Comparison of ENCODE assay signal across 9 cellular contexts in the genomic region with DNA sequence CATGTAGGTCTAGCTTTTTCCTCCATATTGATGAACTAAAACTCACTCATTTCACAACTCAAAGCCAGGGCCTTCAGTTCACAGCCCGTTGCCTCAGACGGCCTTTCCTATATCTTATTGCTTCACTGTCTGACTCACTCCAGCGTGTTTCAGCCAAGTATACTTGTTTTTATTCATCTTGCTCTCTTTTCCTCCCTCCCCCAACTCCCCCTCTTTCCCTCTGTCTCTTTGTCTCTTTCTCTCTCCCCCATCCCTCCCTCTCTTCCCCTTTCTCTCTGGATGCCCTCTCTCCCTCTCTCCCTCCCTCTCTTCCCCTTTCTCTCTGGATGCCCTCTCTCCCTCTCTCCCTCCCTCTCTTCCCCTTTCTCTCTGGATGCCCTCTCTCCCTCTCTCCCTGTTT. TPM values are rescaled to one million over a fixed set of nuclear protein-coding genes. Genes with fewer than 3 reads are reported as not detected.
DNase-seq lines count a peak whose midpoint lies in the region; ATAC-seq, FAIRE-seq and TF ChIP-seq lines count a peak whose summit lies in the region.
"Not testable (repeated sequence)": the region's sequence is repeated elsewhere in the genome, so short reads cannot be mapped to it uniquely, and the experiment has no call there.
"Had no signal": no experiment of that assay in that cellular context is flagged by ENCODE, and none has a peak within 500 bp of the region (broad histone marks: within the 10 kb centered on the region; RNA-seq: fewer than 3 reads in every experiment).

No MANE protein-coding gene starts in this region.

- not testable (repeated sequence) for BruUV-seq in IMR-90 (replicated peaks; lab: Mats Ljungman, UMichigan)

- in situ Hi-C loops in IMR-90 (cut with MboI; ENCODE audit: low sequenced_read_pairs); astrocyte of the spinal cord (cut with HindIII; ENCODE audit: low sequenced_read_pairs): not testable (repeated sequence)

- dilution Hi-C loops in IMR-90 (cut with HindIII; ENCODE audit: low sequenced_read_pairs, unreplicated experiment); keratinocyte (cut with MboI; ENCODE audit: extremely low pct_ligation_motif_present, low sequenced_read_pairs): not testable (repeated sequence)

- peak overlapping the region; percentile 97 for H3K23ac ChIP-seq in IMR-90 (ENCODE audit: low read depth, low read length)

- TF ChIP-seq RAD21 in IMR-90 (IDR thresholded peaks at IDR 0.05; ENCODE audit: low read length) = peak; percentile 33; the same call in 1 of the 2 replicates

- peak overlapping the region; percentile 80 for H3K9ac ChIP-seq in IMR-90 (ENCODE audit: low read depth, low read length)
- H3K9ac ChIP-seq in keratinocyte (ENCODE audit: control insufficient read depth, extremely low read depth, insufficient read depth, low read length) = peak overlapping the region; percentile 22
- H3K9ac ChIP-seq in neural progenitor cell = not testable (repeated sequence)

- not testable (repeated sequence) for H3K36me3 ChIP-seq in IMR-90 (ENCODE audit: control insufficient read depth, insufficient read depth, low read length); esophagus muscularis mucosa; neural progenitor cell
- H3K36me3 ChIP-seq in keratinocyte (ENCODE audit: control insufficient read depth in 2 of 2, extremely low read depth in 1 of 2, insufficient read depth in 2 of 2, low read length in 2 of 2) = peaks cover 11 to 16% of the 10 kb centered on the region in 2 experiments

- not testable (repeated sequence) for H3K27me3 Mint-ChIP-seq in neural progenitor cell (ENCODE audit: insufficient read depth, low read depth)

- H2AFZ ChIP-seq in IMR-90 (replicated peaks; ENCODE audit: low read length, poor library complexity) = peak overlapping the region; percentile 90
- H2AFZ ChIP-seq in keratinocyte (ENCODE audit: control insufficient read depth, low read length) = not testable (repeated sequence)
- peak overlapping the region; percentile 85 for H2AFZ ChIP-seq in neural progenitor cell (replicated peaks)

- H3F3A ChIP-seq in neural progenitor cell (ENCODE audit: low read depth) = not testable (repeated sequence)

- peak overlapping the region; percentile 95 for H3K27ac ChIP-seq in IMR-90 (ENCODE audit: insufficient read depth, low read length)
- H3K27ac ChIP-seq in esophagus muscularis mucosa (replicated peaks in 1 of 4) = peak overlapping the region; percentile 85 to 94 (median 88)
- H3K27ac ChIP-seq in keratinocyte (ENCODE audit: control insufficient read depth, insufficient read depth, low read length) = peak overlapping the region; percentile 60
- H3K27ac ChIP-seq in neural progenitor cell = not testable (repeated sequence)

- not testable (repeated sequence) for H3K4me3 Mint-ChIP-seq in neural progenitor cell

- peak; percentile 64 for DNase-seq in Ammon's horn (ENCODE audit: low spot score)
- peak; percentile 97 for DNase-seq in IMR-90
- DNase-seq in astrocyte of the spinal cord (ENCODE audit: low read depth, low spot score) = peak; percentile 93
- peak; percentile 89 for DNase-seq in esophagus muscularis mucosa (ENCODE audit: extremely low spot score)
- DNase-seq in keratinocyte (ENCODE audit: low read depth, low spot score); neural progenitor cell (ENCODE audit: low spot score): not testable (repeated sequence)
- peak; percentile 96 for DNase-seq in stromal cell of bone marrow (ENCODE audit: low read depth)

- not testable (repeated sequence) for TF ChIP-seq CTCF in IMR-90 (conservative IDR thresholded peaks at IDR 0.05; ENCODE audit: low read depth, low read length); astrocyte of the spinal cord (IDR thresholded peaks at IDR 0.05; ENCODE audit: low read depth, low read length); esophagus muscularis mucosa (IDR thresholded peaks at IDR 0.05); keratinocyte (optimal IDR thresholded peaks at IDR 0.05 in 1 of 3, IDR thresholded peaks at IDR 0.05 in 1 of 3, conservative IDR thresholded peaks at IDR 0.05 in 1 of 3; ENCODE audit: extremely low read depth in 1 of 3, insufficient read depth in 2 of 3, low read length in 3 of 3); neural progenitor cell (IDR thresholded peaks at IDR 0.05)

- peak overlapping the region; percentile 98 for H2BK120ac ChIP-seq in IMR-90 (ENCODE audit: low read depth, low read length)

- intact Hi-C loops in IMR-90 (cut with micrococcal nuclease) = loop anchor here (2.0 kb wide), 3 partner anchors 46 to 258 kb away; no protein-coding TSS in a partner anchor
- intact Hi-C loops in esophagus muscularis mucosa (cut with DNase I) = not testable (repeated sequence)

- H4K91ac ChIP-seq in IMR-90 (ENCODE audit: insufficient read depth, low read depth, low read length) = peak overlapping the region; percentile 99

- peak; percentile 79 for FAIRE-seq in keratinocyte (lab: Jason Lieb, UNC)

- peaks cover 14% of the 10 kb centered on the region for H3K36me3 Mint-ChIP-seq in neural progenitor cell

- H2BK15ac ChIP-seq in IMR-90 (ENCODE audit: low read depth, low read length) = peak overlapping the region; percentile 96; the same call in 2 of the 3 replicates

- H3K4me1 ChIP-seq in IMR-90 (ENCODE audit: control insufficient read depth, insufficient read depth, low read length) (peaks cover 19% of the 10 kb centered on the region), esophagus muscularis mucosa (peaks cover 15 to 39% (median 38%) of the 10 kb centered on the region in 4 donors), keratinocyte (ENCODE audit: control insufficient read depth, extremely low read depth, insufficient read depth, low read length) (peaks cover 12% of the 10 kb centered on the region)
- not testable (repeated sequence) for H3K4me1 ChIP-seq in neural progenitor cell

- H4K5ac ChIP-seq in IMR-90 (ENCODE audit: low read depth, low read length) = peak overlapping the region; percentile 97

- peak overlapping the region; percentile 98 for H3K14ac ChIP-seq in IMR-90 (replicated peaks; ENCODE audit: low read depth, low read length)

- H3K79me2 ChIP-seq in keratinocyte (ENCODE audit: control insufficient read depth, insufficient read depth, low read length); neural progenitor cell (ENCODE audit: low read depth): not testable (repeated sequence)

- peaks cover 14% of the 10 kb centered on the region for H3K9me1 ChIP-seq in IMR-90 (ENCODE audit: insufficient read depth, low read length)
- H3K9me1 ChIP-seq in keratinocyte (ENCODE audit: control insufficient read depth, extremely low read depth, insufficient read depth, low read length) = not testable (repeated sequence)

- TF ChIP-seq POLR2A in IMR-90 (IDR thresholded peaks at IDR 0.05; ENCODE audit: low read depth, low read length); esophagus muscularis mucosa (IDR thresholded peaks at IDR 0.05; ENCODE audit: low read depth): not testable (repeated sequence)

- peak overlapping the region; percentile 8 for H3K4me2 ChIP-seq in IMR-90 (ENCODE audit: low read depth, low read length)
- not testable (repeated sequence) for H3K4me2 ChIP-seq in keratinocyte (ENCODE audit: control insufficient read depth, extremely low read depth, insufficient read depth, low read depth, low read length); neural progenitor cell

- TF ChIP-seq EP300 in esophagus muscularis mucosa (IDR thresholded peaks at IDR 0.05) = not testable (repeated sequence)

- POLR2A ChIA-PET in IMR-90 (lab: Charles Lee; ENCODE audit: unreplicated experiment) = interaction anchor here (0.6 to 0.7 kb wide), 2 partner anchors 166 to 537 kb away, joined by 3 to 6 read pairs; partner anchors contain the start of genes DYNLT2 and ERMARD

- H3K27me3 ChIP-seq in IMR-90 (ENCODE audit: control insufficient read depth, insufficient read depth, low read length); esophagus muscularis mucosa; keratinocyte (ENCODE audit: control insufficient read depth, extremely low read depth, insufficient read depth, low read length); neural progenitor cell: not testable (repeated sequence)

- not testable (repeated sequence) for H3K4me3 ChIP-seq in IMR-90 (ENCODE audit: insufficient read depth, low read depth, low read length); astrocyte of the spinal cord (ENCODE audit: low read depth, low read length); keratinocyte (ENCODE audit: control insufficient read depth in 2 of 3, extremely low read depth in 1 of 3, insufficient read depth in 2 of 3, low read depth in 1 of 3, low read length in 3 of 3); neural progenitor cell
- peak overlapping the region; percentile 26 to 31 (median 29) for H3K4me3 ChIP-seq in esophagus muscularis mucosa

- H4K20me1 ChIP-seq in IMR-90 (ENCODE audit: insufficient read depth, low read length); keratinocyte (ENCODE audit: control insufficient read depth, extremely low read depth, insufficient read depth, low read length); neural progenitor cell (ENCODE audit: low read depth): not testable (repeated sequence)

- peak overlapping the region; percentile 89 for H2AK9ac ChIP-seq in IMR-90 (replicated peaks; ENCODE audit: low read depth, low read length, poor library complexity)

- H3K27ac Mint-ChIP-seq in neural progenitor cell = peak overlapping the region; percentile 70

- H3K18ac ChIP-seq in IMR-90 (ENCODE audit: low read depth, low read length) = peak overlapping the region; percentile 98

- H3K56ac ChIP-seq in IMR-90 (ENCODE audit: extremely low read depth, insufficient read depth, low read length) = peak overlapping the region; percentile 72

- peak overlapping the region; percentile 93 to 98; a peak in 3 of 4 replicates for H4K8ac ChIP-seq in IMR-90 (ENCODE audit: low read depth in 2 of 2, low read length in 2 of 2)

- H3K4ac ChIP-seq in IMR-90 (ENCODE audit: low read depth, low read length) = peak overlapping the region; percentile 98

- WGBS in IMR-90 (ENCODE audit: extremely low coverage in 2 of 2, insufficient read length in 1 of 2), 2 experiments = 0% methylated on average over 3 of the region's 3 CpGs; no CpG with 5 or more reads in 1 of the 2 experiments
- 18% methylated on average over 3 of the region's 3 CpGs for WGBS in esophagus muscularis mucosa

- H2AK5ac ChIP-seq in IMR-90 (ENCODE audit: low read depth, low read length) = peak overlapping the region; percentile 97

- H3K4me1 Mint-ChIP-seq in neural progenitor cell = peaks cover 18% of the 10 kb centered on the region

- H3K79me1 ChIP-seq in IMR-90 (ENCODE audit: low read depth in 1 of 2, low read length in 2 of 2) = peaks cover 0 to 19% of the 10 kb centered on the region in 2 experiments; a peak in 2 of 4 replicates

- peak; percentile 71 for ATAC-seq in IMR-90 (ENCODE audit: low read depth)
- ATAC-seq in SK-N-SH treated with all-trans-retinoic acid at 6 μM for 48 hours = peak; percentile 75

- peak overlapping the region; percentile 98 for H2BK20ac ChIP-seq in IMR-90 (ENCODE audit: low read depth, low read length)

- not testable (repeated sequence) for H3K9me3 ChIP-seq in IMR-90 (ENCODE audit: control insufficient read depth, insufficient read depth, low read length); esophagus muscularis mucosa; keratinocyte (ENCODE audit: control insufficient read depth, low read depth, low read length); neural progenitor cell (ENCODE audit: low read depth)

- H2BK5ac ChIP-seq in IMR-90 (ENCODE audit: low read depth, low read length, poor library complexity, severe bottlenecking) = peak overlapping the region; percentile 98

- CTCF ChIA-PET in IMR-90 (lab: Yijun Ruan, JAX) = interaction anchor here (0.9 kb wide), 1 partner anchor 9 kb away, joined by 3 read pairs; no protein-coding TSS in a partner anchor

- H3K9me3 Mint-ChIP-seq in neural progenitor cell = not testable (repeated sequence)

RNA-seq across cellular contexts. Expression of gene THBS2, which starts 38.9 kb away (rescaled TPM):
- 101 and 113 TPM in 2 replicates for total RNA-seq in IMR-90 (2012; rRNA removed)
- 97.3 and 106 TPM in 2 replicates for polyA plus RNA-seq in IMR-90 (2012; rRNA removed)
- 99.4 and 135 TPM in 2 replicates for polyA plus RNA-seq in IMR-90 (2012; cell fraction: cytosol; rRNA removed)
- polyA plus RNA-seq in IMR-90 (2012; cell fraction: nucleus; rRNA removed; ENCODE audit: low replicate concordance) = 137 and 172 TPM in 2 replicates
- total RNA-seq in esophagus muscularis mucosa = 10 to 100 TPM; 25.7 to 36.4 (median 28.8) TPM
- 430 to 766 TPM (median 533 TPM) in 3 replicates for polyA plus RNA-seq in keratinocyte
- polyA plus RNA-seq in keratinocyte (2011; ENCODE audit: low read depth) = 42.2 TPM
- polyA plus RNA-seq in keratinocyte (2011; cell fraction: cytosol; rRNA removed) = 209 and 304 TPM in 2 replicates
- 1,129 and 1,230 TPM in 2 replicates for polyA plus RNA-seq in keratinocyte (2011; cell fraction: nucleus; rRNA removed)
- polyA plus RNA-seq in keratinocyte (2012; ENCODE audit: low replicate concordance) = 53.4 and 789 TPM in 2 replicates
- polyA minus RNA-seq in keratinocyte = 914 to 1,886 TPM (median 1,202 TPM) in 3 replicates
- 896 TPM for polyA minus RNA-seq in keratinocyte (2011; cell fraction: cytosol; rRNA and poly(A)+ RNA removed)
- polyA minus RNA-seq in keratinocyte (2011; cell fraction: nucleus; rRNA and poly(A)+ RNA removed) = 2,075 and 2,586 TPM in 2 replicates
- 0.09 and 0.13 TPM in 2 replicates for total RNA-seq in neural progenitor cell (ENCODE audit: low replicate concordance)
- total RNA-seq: activated CD8-positive, alpha-beta T cell treated with anti-CD3 and anti-CD28 coated beads for 36 hours had no signal

Comparison
In these comparisons a context has a peak if more than half of its experiments do, and no peak if none do; other contexts are left out.
1. RNA of gene THBS2, which starts 38.9 kb away (total RNA-seq): 101 to 113 TPM in IMR-90 and 25.7 to 36.4 TPM in esophagus muscularis mucosa; 0.09 to 0.13 TPM in neural progenitor cell; every median in the first group is over 10 times any median in the second.